8 cellular contexts compared by ENCODE assay signal in genomic region chr22:38973289-38974169, GRCh38. TPM values are rescaled to one million over a fixed set of nuclear protein-coding genes. Genes with fewer than 3 reads are reported as not detected.
DNase-seq lines count a peak whose midpoint lies in the region; ATAC-seq, FAIRE-seq and TF ChIP-seq lines count a peak whose summit lies in the region.

No MANE protein-coding gene starts in this region.

- H4K91ac ChIP-seq in H1 (replicated peaks; ENCODE audit: insufficient read length, low read length) = no peak overlapping the region

- H4K8ac ChIP-seq in H1 (ENCODE audit: extremely low read depth, insufficient read depth, low read length) = no peak overlapping the region

- 0 out of 2 replicates have a peak overlapping the region, but pooled peaks have one; percentile 32 for H2BK20ac ChIP-seq in H1 (ENCODE audit: low read length)

- 53% methylated on average over 12 of the region's 15 CpGs; no CpG with 5 or more reads in 1 of the 2 experiments for WGBS in H1 (ENCODE audit: extremely low coverage in 1 of 2, insufficient coverage in 1 of 2, insufficient read length in 1 of 2, insufficient replicate concordance in 2 of 2, low coverage in 1 of 2, low lambda C conversion rate in 2 of 2, missing lambda C conversion rate in 1 of 2), 2 experiments

- no peaks in the 10 kb centered on the region for H3K4me1 ChIP-seq in DND-41 (ENCODE audit: insufficient read depth, low read length)
- H3K4me1 ChIP-seq in KMS-11 (ENCODE audit: low read depth, poor library complexity, severe bottlenecking) = no peaks in the 10 kb centered on the region
- peaks cover 0 to 4% (median under 1%) of the 10 kb centered on the region in 4 experiments; a peak in 2 of 7 replicates for H3K4me1 ChIP-seq in H1 (replicated peaks in 1 of 4; ENCODE audit: control insufficient read depth in 3 of 4, insufficient read depth in 4 of 4, low read length in 3 of 4)
- H3K4me1 ChIP-seq in osteoblast (ENCODE audit: insufficient read depth, low read length) = no peaks in the 10 kb centered on the region

- H2AFZ ChIP-seq in DND-41 (ENCODE audit: low read depth, low read length) (peak overlapping the region; percentile 48; the same call in 1 of the 2 replicates), KMS-11 (ENCODE audit: low read depth) (no peak overlapping the region), H1 (ENCODE audit: low read length) (no peak overlapping the region), osteoblast (ENCODE audit: low read length) (no peak overlapping the region)

- H3K18ac ChIP-seq in H1 (ENCODE audit: extremely low read depth, low read length) = no peak overlapping the region; the same call in 1 of the 2 replicates

- H3K14ac ChIP-seq in H1 (ENCODE audit: insufficient read length) = no peak overlapping the region

- H3K4me3 ChIP-seq in DND-41 (ENCODE audit: low read depth in 1 of 2, low read length in 2 of 2) (no peak overlapping the region), KMS-11 (IDR thresholded peaks at IDR 0.05; ENCODE audit: insufficient read depth, low read depth, low read length) (no peak overlapping the region), H1 (ENCODE audit: extremely low read depth in 1 of 4, insufficient read depth in 2 of 4, low read depth in 3 of 4, low read length in 4 of 4) (no peak overlapping the region), osteoblast (ENCODE audit: insufficient read depth, low read length) (no peak overlapping the region)

- no peak overlapping the region for H3K27ac ChIP-seq in DND-41 (ENCODE audit: low read length)
- H3K27ac ChIP-seq in KMS-11 = no peak overlapping the region
- no peak overlapping the region for H3K27ac ChIP-seq in H1 (ENCODE audit: low read depth, low read length)
- no peak overlapping the region for H3K27ac ChIP-seq in osteoblast (ENCODE audit: low read depth, low read length)

- H3K27me3 ChIP-seq in DND-41 (ENCODE audit: insufficient read depth, low read length, poor library complexity) (no peaks in the 10 kb centered on the region), KMS-11 (ENCODE audit: insufficient read depth, low read depth) (no peaks in the 10 kb centered on the region), H1 (replicated peaks in 1 of 4; ENCODE audit: control insufficient read depth in 3 of 4, extremely low read depth in 1 of 4, insufficient read depth in 3 of 4, low read length in 3 of 4) (no peaks in the 10 kb centered on the region; a peak in 2 of 7 replicates), osteoblast (ENCODE audit: insufficient read depth, low read length) (peaks cover 6% of the 10 kb centered on the region)

- no peaks in the 10 kb centered on the region for H3K36me3 ChIP-seq in DND-41 (ENCODE audit: insufficient read depth, low read length)
- no peaks in the 10 kb centered on the region for H3K36me3 ChIP-seq in KMS-11 (ENCODE audit: insufficient read depth)
- no peaks in the 10 kb centered on the region for H3K36me3 ChIP-seq in H1 (ENCODE audit: control insufficient read depth in 2 of 4, insufficient read depth in 4 of 4, low read length in 3 of 4)
- H3K36me3 ChIP-seq in osteoblast (ENCODE audit: insufficient read depth, low read length) = no peaks in the 10 kb centered on the region

- TF ChIP-seq EP300 in H1 (IDR thresholded peaks at IDR 0.05; ENCODE audit: borderline replicate concordance in 1 of 2, low read depth in 2 of 2, low read length in 2 of 2) = no peak

- TF ChIP-seq POLR2A in H1 (IDR thresholded peaks at IDR 0.05; ENCODE audit: control extremely low read depth in 1 of 2, low read depth in 2 of 2, low read length in 2 of 2) = no peak

- peak; percentile 85 to 86 for TF ChIP-seq RAD21 in H1 (IDR thresholded peaks at IDR 0.05 in 1 of 2, conservative IDR thresholded peaks at IDR 0.05 in 1 of 2; ENCODE audit: low read depth in 2 of 2, low read length in 2 of 2)

- no peak overlapping the region for H2BK120ac ChIP-seq in H1 (replicated peaks; ENCODE audit: low read depth, low read length)

- H2AK5ac ChIP-seq in H1 (ENCODE audit: low read depth, low read length) = no peak overlapping the region

- no peak overlapping the region for H3K4ac ChIP-seq in H1 (replicated peaks; ENCODE audit: insufficient read length, low read depth, low read length)

- POLR2A ChIA-PET in H1 (lab: Charles Lee; ENCODE audit: partially characterized antibody) = interaction anchor here (0.7 to 1.2 kb wide), 5 partner anchors 24 to 346 kb away, joined by 3 to 5 read pairs (median 3); partner anchors contain the start of gene RPL3

- H3K23me2 ChIP-seq in H1 (ENCODE audit: low read depth, low read length) = no peaks in the 10 kb centered on the region

- no peak overlapping the region for H4K5ac ChIP-seq in H1 (ENCODE audit: insufficient read length, low read depth, low read length)

- CTCF ChIA-PET in H1 (lab: Charles Lee; ENCODE audit: partially characterized antibody) = interaction anchor here (0.7 to 7.1 kb wide), 33 partner anchors 9 to 498 kb away, joined by 3 to 63 read pairs (median 5); partner anchors contain the start of genes APOBEC3B, APOBEC3C and APOBEC3D

- no peak overlapping the region for H2BK5ac ChIP-seq in H1 (ENCODE audit: low read depth, low read length)

- H3K79me1 ChIP-seq in H1 (ENCODE audit: low read depth, low read length) = no peaks in the 10 kb centered on the region

- TF ChIP-seq CTCF in DND-41 (IDR thresholded peaks at IDR 0.05; ENCODE audit: borderline replicate concordance, extremely low read depth, low read length, poor library complexity, severe bottlenecking) (peak; percentile 89), KMS-11 (conservative IDR thresholded peaks at IDR 0.05; ENCODE audit: low read depth, low read length) (peak; percentile 48), H1 (IDR thresholded peaks at IDR 0.05; ENCODE audit: control extremely low read depth in 1 of 3, insufficient read depth in 1 of 3, low read depth in 1 of 3, low read length in 3 of 3) (peak; percentile 89 to 98 (median 89)), osteoblast (IDR thresholded peaks at IDR 0.05; ENCODE audit: extremely low read depth, low read depth, low read length) (peak; percentile 75)

- ATAC-seq in DND-41 (ENCODE audit: insufficient read depth, low read depth) (peak; percentile 87), GM21423 (IDR thresholded peaks at IDR 0.05; ENCODE audit: unreplicated experiment) (no peak)

- H3K23ac ChIP-seq in H1 (ENCODE audit: insufficient read length) = no peak overlapping the region

- no peaks in the 10 kb centered on the region; the same call in 1 of the 2 replicates for H4K20me1 ChIP-seq in DND-41 (ENCODE audit: insufficient read depth, low read length)
- no peaks in the 10 kb centered on the region for H4K20me1 ChIP-seq in KMS-11 (ENCODE audit: insufficient read depth)
- H4K20me1 ChIP-seq in H1 (replicated peaks in 1 of 2; ENCODE audit: control insufficient read depth in 1 of 2, insufficient read depth in 2 of 2, low read length in 2 of 2) = no peaks in the 10 kb centered on the region
- no peaks in the 10 kb centered on the region for H4K20me1 ChIP-seq in osteoblast (ENCODE audit: insufficient read depth, low read length)

- no peak overlapping the region for H3K4me2 ChIP-seq in DND-41 (ENCODE audit: insufficient read depth, low read length)
- peak overlapping the region; percentile 25; the same call in 1 of the 2 replicates for H3K4me2 ChIP-seq in KMS-11
- H3K4me2 ChIP-seq in H1 (ENCODE audit: insufficient read depth in 1 of 2, low read depth in 2 of 2, low read length in 2 of 2) = no peak overlapping the region
- H3K4me2 ChIP-seq in osteoblast (ENCODE audit: insufficient read depth, low read length) = no peak overlapping the region

- H2BK12ac ChIP-seq in H1 (ENCODE audit: low read depth, low read length) = 0 out of 2 replicates have a peak overlapping the region, but pooled peaks have one; percentile 39

- H3K79me2 ChIP-seq in DND-41 (ENCODE audit: insufficient read depth, low read length) = no peaks in the 10 kb centered on the region
- no peaks in the 10 kb centered on the region for H3K79me2 ChIP-seq in KMS-11 (ENCODE audit: insufficient read depth, low read depth)
- H3K79me2 ChIP-seq in H1 (ENCODE audit: control insufficient read depth in 1 of 2, insufficient read depth in 2 of 2, low read length in 2 of 2) = no peaks in the 10 kb centered on the region
- no peaks in the 10 kb centered on the region for H3K79me2 ChIP-seq in osteoblast (ENCODE audit: insufficient read depth, low read length)

- H2BK15ac ChIP-seq in H1 (ENCODE audit: low read length) = no peak overlapping the region

- no peaks in the 10 kb centered on the region for H3K9me3 ChIP-seq in DND-41 (ENCODE audit: insufficient read depth, low read length, severe bottlenecking)
- H3K9me3 ChIP-seq in H1 (ENCODE audit: insufficient read depth in 2 of 2, low read depth in 1 of 2, low read length in 1 of 2) = peaks cover 6 to 18% of the 10 kb centered on the region in 2 experiments; a peak in 3 of 4 replicates
- no peaks in the 10 kb centered on the region for H3K9me3 ChIP-seq in osteoblast (ENCODE audit: low read depth, low read length)

- DNase-seq in DND-41 = peak; percentile 62
- DNase-seq in activated CD4-positive, alpha-beta T cell treated with anti-CD3 and anti-CD28 coated beads for 48 hours = peak; percentile 69
- peak; percentile 25 to 80 for DNase-seq in H1 (ENCODE audit: low read depth in 1 of 2, low spot score in 2 of 2)
- DNase-seq in osteoblast (ENCODE audit: insufficient read length, low spot score, missing footprints) = peak; percentile 14
- no peak for DNase-seq in A172 (ENCODE audit: low spot score)
- DNase-seq in DMS79 treated with DMSO at 0.1 percent for 48 hours (lab: John Stamatoyannopoulos, UW) = no peak

- no peak overlapping the region for H3K56ac ChIP-seq in H1 (replicated peaks; ENCODE audit: insufficient read length, low read depth, low read length)

- FAIRE-seq in H1 (lab: Jason Lieb, UNC) = peak; percentile 86

- H3K9ac ChIP-seq in DND-41 (ENCODE audit: low read depth, low read length) = no peak overlapping the region
- H3K9ac ChIP-seq in KMS-11 = no peak overlapping the region
- H3K9ac ChIP-seq in H1 (replicated peaks in 1 of 4; ENCODE audit: extremely low read depth in 1 of 4, low read depth in 3 of 4, low read length in 3 of 4) = no peak overlapping the region

RNA-seq across cellular contexts. Expression of gene APOBEC3B, which starts 8.6 kb away (rescaled TPM):
- total RNA-seq in H1 (2021; fragmentation: NEBNext Ultra II Directional; extraction: Animal tissue kit (Norgen Biotek cat#: 25700)) = 14.2 and 16.3 TPM in 2 replicates
- 43.3 and 74.9 TPM in 2 replicates for polyA plus RNA-seq in H1 (2011; rRNA removed)
- 40.4 TPM for polyA plus RNA-seq in H1 (2011; cell fraction: cytosol; rRNA removed)
- 33.2 TPM for polyA plus RNA-seq in H1 (2011; cell fraction: nucleus; rRNA removed)
- 32.7 to 53.6 TPM (median 44.2 TPM) in 4 replicates for polyA plus RNA-seq in H1 (2012, experiment 1 of 2)
- polyA plus RNA-seq in H1 (2012, experiment 2 of 2) = 38.3 TPM
- 10.0 TPM for polyA plus RNA-seq in H1 (2013, experiment 1 of 2)
- 10.3 TPM for polyA plus RNA-seq in H1 (2013, experiment 2 of 2)
- 28.2 and 43.0 TPM in 2 replicates for polyA minus RNA-seq in H1 (2011; rRNA and poly(A)+ RNA removed)
- polyA minus RNA-seq in H1 (2011; cell fraction: cytosol; rRNA and poly(A)+ RNA removed) = 13.7 TPM
- polyA minus RNA-seq in H1 (2011; cell fraction: nucleus; rRNA and poly(A)+ RNA removed) = 8.5 TPM
- 0.36 and 0.59 TPM in 2 replicates for total RNA-seq in osteoblast
- 4.9 and 8.7 TPM in 2 replicates for total RNA-seq in A172 (2014; rRNA removed; shearing (Covaris generic))

RNA-seq across cellular contexts. Expression of gene APOBEC3A, which starts 16.1 kb away (rescaled TPM):
- total RNA-seq in H1 (2021; fragmentation: NEBNext Ultra II Directional; extraction: Animal tissue kit (Norgen Biotek cat#: 25700)) = not detected in 2 replicates
- not detected in 2 replicates for polyA plus RNA-seq in H1 (2011; rRNA removed)
- not detected for polyA plus RNA-seq in H1 (2011; cell fraction: cytosol; rRNA removed)
- not detected for polyA plus RNA-seq in H1 (2011; cell fraction: nucleus; rRNA removed)
- polyA plus RNA-seq in H1 (2012, experiment 1 of 2) = not detected in 4 replicates
- polyA plus RNA-seq in H1 (2012, experiment 2 of 2) = not detected
- 0.04 TPM for polyA plus RNA-seq in H1 (2013, experiment 1 of 2)
- not detected for polyA plus RNA-seq in H1 (2013, experiment 2 of 2)
- polyA minus RNA-seq in H1 (2011; rRNA and poly(A)+ RNA removed) = not detected in 2 replicates
- polyA minus RNA-seq in H1 (2011; cell fraction: cytosol; rRNA and poly(A)+ RNA removed) = not detected
- polyA minus RNA-seq in H1 (2011; cell fraction: nucleus; rRNA and poly(A)+ RNA removed) = not detected
- not detected in 2 replicates for total RNA-seq in osteoblast
- total RNA-seq in A172 (2014; rRNA removed; shearing (Covaris generic)) = not detected in 2 replicates

RNA-seq across cellular contexts. Expression of gene APOBEC3C, which starts 40.5 kb away (rescaled TPM):
- total RNA-seq in H1 (2021; fragmentation: NEBNext Ultra II Directional; extraction: Animal tissue kit (Norgen Biotek cat#: 25700)) = 23.3 and 23.7 TPM in 2 replicates
- polyA plus RNA-seq in H1 (2011; rRNA removed) = 20.3 and 22.8 TPM in 2 replicates
- 13.0 TPM for polyA plus RNA-seq in H1 (2011; cell fraction: cytosol; rRNA removed)
- 11.5 TPM for polyA plus RNA-seq in H1 (2011; cell fraction: nucleus; rRNA removed)
- 24.1 to 37.8 TPM (median 30.0 TPM) in 4 replicates for polyA plus RNA-seq in H1 (2012, experiment 1 of 2)
- 34.1 TPM for polyA plus RNA-seq in H1 (2012, experiment 2 of 2)
- 41.5 TPM for polyA plus RNA-seq in H1 (2013, experiment 1 of 2)
- polyA plus RNA-seq in H1 (2013, experiment 2 of 2) = 38.6 TPM
- polyA minus RNA-seq in H1 (2011; rRNA and poly(A)+ RNA removed) = 9.3 and 11.0 TPM in 2 replicates
- polyA minus RNA-seq in H1 (2011; cell fraction: cytosol; rRNA and poly(A)+ RNA removed) = 8.7 TPM
- 6.3 TPM for polyA minus RNA-seq in H1 (2011; cell fraction: nucleus; rRNA and poly(A)+ RNA removed)
- total RNA-seq in osteoblast = 16.6 and 20.0 TPM in 2 replicates
- total RNA-seq in A172 (2014; rRNA removed; shearing (Covaris generic)) = 6.4 and 8.2 TPM in 2 replicates

RNA-seq across cellular contexts. Expression of gene APOBEC3D, which starts 47.4 kb away (rescaled TPM):
- 5.5 and 7.2 TPM in 2 replicates for total RNA-seq in H1 (2021; fragmentation: NEBNext Ultra II Directional; extraction: Animal tissue kit (Norgen Biotek cat#: 25700))
- 2.2 and 4.3 TPM in 2 replicates for polyA plus RNA-seq in H1 (2011; rRNA removed)
- polyA plus RNA-seq in H1 (2011; cell fraction: cytosol; rRNA removed) = 2.7 TPM
- 5.2 TPM for polyA plus RNA-seq in H1 (2011; cell fraction: nucleus; rRNA removed)
- polyA plus RNA-seq in H1 (2012, experiment 1 of 2) = 5.2 to 9.9 TPM (median 8.0 TPM) in 4 replicates
- polyA plus RNA-seq in H1 (2012, experiment 2 of 2) = 3.9 TPM
- 3.9 TPM for polyA plus RNA-seq in H1 (2013, experiment 1 of 2)
- 4.6 TPM for polyA plus RNA-seq in H1 (2013, experiment 2 of 2)
- polyA minus RNA-seq in H1 (2011; rRNA and poly(A)+ RNA removed) = 7.2 and 9.4 TPM in 2 replicates
- polyA minus RNA-seq in H1 (2011; cell fraction: cytosol; rRNA and poly(A)+ RNA removed) = 2.7 TPM
- polyA minus RNA-seq in H1 (2011; cell fraction: nucleus; rRNA and poly(A)+ RNA removed) = 3.5 TPM
- total RNA-seq in osteoblast = 3.2 and 4.0 TPM in 2 replicates
- total RNA-seq in A172 (2014; rRNA removed; shearing (Covaris generic)) = 0.10 and 1.9 TPM in 2 replicates

Comparison
In these comparisons a context has a peak if more than half of its experiments do, and no peak if none do; other contexts are left out.
1. DNase-seq: peak in DND-41 (single experiment), activated CD4-positive, alpha-beta T cell treated with anti-CD3 and anti-CD28 coated beads for 48 hours (single experiment), H1 (2 of 2) and osteoblast (single experiment); none in A172 (single experiment) and DMS79 treated with DMSO at 0.1 percent for 48 hours (single experiment).
2. Peak in every context shown above with its lines, with median percentiles within 50 percentile points of each other: CTCF ChIP-seq.